16 cellular contexts compared by ENCODE assay signal in genomic region chr17:63832455-63832854, GRCh38. TPM values are rescaled to one million over a fixed set of nuclear protein-coding genes. Genes with fewer than 3 reads are reported as not detected.
DNase-seq lines count a peak whose midpoint lies in the region; ATAC-seq, FAIRE-seq and TF ChIP-seq lines count a peak whose summit lies in the region.
"Had no signal": no experiment of that assay in that cellular context is flagged by ENCODE, and none has a peak within 500 bp of the region (broad histone marks: within the 10 kb centered on the region; RNA-seq: fewer than 3 reads in every experiment).

No MANE protein-coding gene starts in this region.

- H3K4me3 Mint-ChIP-seq in activated naive CD4-positive, alpha-beta T cell treated with anti-CD3 and anti-CD28 coated beads for 36 hours, result no peak overlapping the region
- no peak overlapping the region for H3K4me3 Mint-ChIP-seq in activated CD4-positive, alpha-beta memory T cell treated with anti-CD3 and anti-CD28 coated beads, Interleukin-2, amount 10 ng/mL, durations not matched to agents 7 days and 5 days
- H3K4me3 Mint-ChIP-seq in naive thymus-derived CD8-positive, alpha-beta T cell, result peak overlapping the region in 7 of 10 donors; percentile 16 to 81 (median 68)

- H3K27ac Mint-ChIP-seq in activated naive CD4-positive, alpha-beta T cell treated with anti-CD3 and anti-CD28 coated beads for 36 hours, result peak overlapping the region; percentile 84
- H3K27ac Mint-ChIP-seq in activated CD4-positive, alpha-beta memory T cell treated with anti-CD3 and anti-CD28 coated beads, Interleukin-2, amount 10 ng/mL, durations not matched to agents 7 days and 5 days, result peak overlapping the region; percentile 76
- peak overlapping the region; percentile 33 to 98 (median 86) for H3K27ac Mint-ChIP-seq in naive thymus-derived CD8-positive, alpha-beta T cell

- peaks cover 53% of the 10 kb centered on the region for H3K36me3 Mint-ChIP-seq in activated naive CD4-positive, alpha-beta T cell treated with anti-CD3 and anti-CD28 coated beads for 36 hours (ENCODE audit: low read depth)
- peaks cover 94% of the 10 kb centered on the region for H3K36me3 Mint-ChIP-seq in activated CD4-positive, alpha-beta memory T cell treated with anti-CD3 and anti-CD28 coated beads, Interleukin-2, amount 10 ng/mL, durations not matched to agents 7 days and 5 days (ENCODE audit: low read depth)
- peaks cover 0 to 80% (median 25%) of the 10 kb centered on the region in 3 donors for H3K36me3 Mint-ChIP-seq in naive thymus-derived CD8-positive, alpha-beta T cell

- peaks cover 59% of the 10 kb centered on the region for H3K4me1 Mint-ChIP-seq in activated naive CD4-positive, alpha-beta T cell treated with anti-CD3 and anti-CD28 coated beads for 36 hours (ENCODE audit: low read depth)
- peaks cover 60% of the 10 kb centered on the region for H3K4me1 Mint-ChIP-seq in activated CD4-positive, alpha-beta memory T cell treated with anti-CD3 and anti-CD28 coated beads, Interleukin-2, amount 10 ng/mL, durations not matched to agents 7 days and 5 days
- peaks cover 35 to 81% (median 75%) of the 10 kb centered on the region in 4 donors for H3K4me1 Mint-ChIP-seq in naive thymus-derived CD8-positive, alpha-beta T cell

- no peak for DNase-seq in activated naive CD4-positive, alpha-beta T cell treated with anti-CD3 and anti-CD28 coated beads for 36 hours
- no peak for DNase-seq in activated naive CD4-positive, alpha-beta T cell treated with Interleukin-2 at 50 U/mL for 16 hours
- DNase-seq in GM12892 (ENCODE audit: insufficient read length) (no peak), RCC 7860 (ENCODE audit: low spot score) (no peak)
- no peak for DNase-seq in activated CD4-positive, alpha-beta memory T cell treated with anti-CD3 and anti-CD28 coated beads, Interleukin-2, amount 10 ng/mL, durations not matched to agents 7 days and 5 days
- no peak for DNase-seq in naive thymus-derived CD8-positive, alpha-beta T cell
- DNase-seq in activated effector memory CD4-positive, alpha-beta T cell treated with anti-CD3 and anti-CD28 coated beads, Interleukin-2, amount 50 U/mL, for 16 hours, result no peak
- DNase-seq: islet precursor cell, mucosa of descending colon, NCI-H1105 treated with DMSO at 0.1 percent for 48 hours, Peyer's patch, trophoblast cell had no signal

- no peaks in the 10 kb centered on the region for H3K9me3 Mint-ChIP-seq in activated naive CD4-positive, alpha-beta T cell treated with anti-CD3 and anti-CD28 coated beads for 36 hours
- no peaks in the 10 kb centered on the region for H3K9me3 Mint-ChIP-seq in activated CD4-positive, alpha-beta memory T cell treated with anti-CD3 and anti-CD28 coated beads, Interleukin-2, amount 10 ng/mL, durations not matched to agents 7 days and 5 days
- H3K9me3 Mint-ChIP-seq in naive thymus-derived CD8-positive, alpha-beta T cell, result no peaks in the 10 kb centered on the region

- H3K27me3 Mint-ChIP-seq in activated naive CD4-positive, alpha-beta T cell treated with anti-CD3 and anti-CD28 coated beads for 36 hours (ENCODE audit: low read depth), result no peaks in the 10 kb centered on the region
- no peaks in the 10 kb centered on the region for H3K27me3 Mint-ChIP-seq in activated CD4-positive, alpha-beta memory T cell treated with anti-CD3 and anti-CD28 coated beads, Interleukin-2, amount 10 ng/mL, durations not matched to agents 7 days and 5 days
- no peaks in the 10 kb centered on the region for H3K27me3 Mint-ChIP-seq in naive thymus-derived CD8-positive, alpha-beta T cell

- no peak for ATAC-seq in naive thymus-derived CD8-positive, alpha-beta T cell
- no peak for ATAC-seq in HG02870 (IDR thresholded peaks at IDR 0.05; ENCODE audit: unreplicated experiment)
- ATAC-seq: mucosa of descending colon had no signal

- POLR2A ChIA-PET in activated CD4-positive, alpha-beta memory T cell treated with anti-CD3 and anti-CD28 coated beads, Interleukin-2, amount 10 ng/mL, durations not matched to agents 7 days and 5 days (lab: Charles Lee), result interaction anchor here (0.7 to 10.2 kb wide), 7 partner anchors 8 to 82 kb away, joined by 3 to 194 read pairs (median 4); partner anchors contain the start of genes CCDC47, DDX42 and SMARCD2
- POLR2A ChIA-PET in naive thymus-derived CD8-positive, alpha-beta T cell (lab: Charles Lee), result interaction anchor here (1.0 to 10.4 kb wide), 3 partner anchors 7 to 135 kb away, joined by 3 to 177 read pairs (median 146); partner anchors contain the start of genes LIMD2 and SMARCD2

- no peak for FAIRE-seq in GM12892 (lab: Jason Lieb, UNC)
- FAIRE-seq in RCC 7860 (lab: Jason Lieb, UNC), result no peak

- intact Hi-C loops in activated naive CD4-positive, alpha-beta T cell treated with anti-CD3 and anti-CD28 coated beads for 36 hours (cut with micrococcal nuclease), result no loop called here

- 0 out of 2 replicates have a peak, but pooled peaks have one; percentile 12 for TF ChIP-seq POLR2A in GM12892 (IDR thresholded peaks at IDR 0.05; ENCODE audit: low read depth, low read length)

- CTCF ChIA-PET in activated naive CD4-positive, alpha-beta T cell treated with anti-CD3 and anti-CD28 coated beads for 36 hours (lab: Charles Lee), result interaction anchor here (1.9 kb wide), 1 partner anchor 9 kb away, joined by 5 read pairs; no protein-coding TSS in a partner anchor
- CTCF ChIA-PET in activated CD4-positive, alpha-beta memory T cell treated with anti-CD3 and anti-CD28 coated beads, Interleukin-2, amount 10 ng/mL, durations not matched to agents 7 days and 5 days (lab: Charles Lee), result interaction anchor here (1.1 to 5.0 kb wide), 2 partner anchors 8 to 33 kb away, joined by 3 to 28 read pairs; partner anchors contain the start of gene SMARCD2

RNA-seq across cellular contexts. Expression of gene FTSJ3, which starts 5.0 kb away (rescaled TPM):
- total RNA-seq in activated naive CD4-positive, alpha-beta T cell treated with anti-CD3 and anti-CD28 coated beads for 36 hours, result 10 to 100 TPM; 25.3 to 26.2 TPM
- 27.1 TPM for polyA plus RNA-seq in GM12892 (2012; ENCODE audit: missing spikeins)
- 10 to 100 TPM; 38.9 to 43.8 TPM for total RNA-seq in activated CD4-positive, alpha-beta memory T cell treated with anti-CD3 and anti-CD28 coated beads, Interleukin-2, amount 10 ng/mL, durations not matched to agents 7 days and 5 days
- 10 to 100 TPM; 71.9 to 75.7 TPM for total RNA-seq in naive thymus-derived CD8-positive, alpha-beta T cell
- polyA plus RNA-seq in naive thymus-derived CD8-positive, alpha-beta T cell, result 10 to 100 TPM; 16.8 to 43.1 (median 24.0) TPM

RNA-seq across cellular contexts. Expression of gene PSMC5, which starts 5.2 kb away (rescaled TPM):
- total RNA-seq in activated naive CD4-positive, alpha-beta T cell treated with anti-CD3 and anti-CD28 coated beads for 36 hours, result 100 to 1,000 TPM; 144 to 154 TPM
- 119 TPM for polyA plus RNA-seq in GM12892 (2012; ENCODE audit: missing spikeins)
- total RNA-seq in activated CD4-positive, alpha-beta memory T cell treated with anti-CD3 and anti-CD28 coated beads, Interleukin-2, amount 10 ng/mL, durations not matched to agents 7 days and 5 days, result 100 to 1,000 TPM; 152 to 162 TPM
- total RNA-seq in naive thymus-derived CD8-positive, alpha-beta T cell, result 100 to 1,000 TPM; 139 to 143 TPM
- polyA plus RNA-seq in naive thymus-derived CD8-positive, alpha-beta T cell, result 100 to 1,000 TPM; 173 to 214 (median 191) TPM

RNA-seq across cellular contexts. Expression of gene SMARCD2, which starts 10.0 kb away (rescaled TPM):
- total RNA-seq in activated naive CD4-positive, alpha-beta T cell treated with anti-CD3 and anti-CD28 coated beads for 36 hours, result 100 to 1,000 TPM in 1 of 2 experiments, 10 to 100 TPM in 1; 98.5 to 107 TPM
- polyA plus RNA-seq in GM12892 (2012; ENCODE audit: missing spikeins), result 47.5 TPM
- total RNA-seq in activated CD4-positive, alpha-beta memory T cell treated with anti-CD3 and anti-CD28 coated beads, Interleukin-2, amount 10 ng/mL, durations not matched to agents 7 days and 5 days, result 100 to 1,000 TPM; 150 to 152 TPM
- total RNA-seq in naive thymus-derived CD8-positive, alpha-beta T cell, result 100 to 1,000 TPM; 105 to 110 TPM
- polyA plus RNA-seq in naive thymus-derived CD8-positive, alpha-beta T cell, result 100 to 1,000 TPM in 1 of 3 donors, 10 to 100 TPM in 2; 65.9 to 112 (median 91.5) TPM

RNA-seq across cellular contexts. Expression of gene CSH2, which starts 41.0 kb away (rescaled TPM):
- not detected for total RNA-seq in activated naive CD4-positive, alpha-beta T cell treated with anti-CD3 and anti-CD28 coated beads for 36 hours
- polyA plus RNA-seq in GM12892 (2012; ENCODE audit: missing spikeins), result not detected
- not detected for total RNA-seq in activated CD4-positive, alpha-beta memory T cell treated with anti-CD3 and anti-CD28 coated beads, Interleukin-2, amount 10 ng/mL, durations not matched to agents 7 days and 5 days
- total RNA-seq in naive thymus-derived CD8-positive, alpha-beta T cell, result not detected
- not detected for polyA plus RNA-seq in naive thymus-derived CD8-positive, alpha-beta T cell
- total RNA-seq: mucosa of descending colon; Peyer's patch; posterior vena cava; T-helper 2 cell treated with Interferon-gamma antibody and Interleukin-4, amounts not matched to agents 100 ng/mL and 5 ng/mL, for 36 hours had no signal
- polyA plus RNA-seq: adipose tissue had no signal

RNA-seq across cellular contexts. Expression of gene GH2, which starts 49.3 kb away (rescaled TPM):
- total RNA-seq in activated naive CD4-positive, alpha-beta T cell treated with anti-CD3 and anti-CD28 coated beads for 36 hours, result not detected
- not detected for polyA plus RNA-seq in GM12892 (2012; ENCODE audit: missing spikeins)
- total RNA-seq in activated CD4-positive, alpha-beta memory T cell treated with anti-CD3 and anti-CD28 coated beads, Interleukin-2, amount 10 ng/mL, durations not matched to agents 7 days and 5 days, result not detected
- total RNA-seq in naive thymus-derived CD8-positive, alpha-beta T cell, result not detected
- not detected for polyA plus RNA-seq in naive thymus-derived CD8-positive, alpha-beta T cell
- total RNA-seq: mucosa of descending colon; Peyer's patch; posterior vena cava; T-helper 2 cell treated with Interferon-gamma antibody and Interleukin-4, amounts not matched to agents 100 ng/mL and 5 ng/mL, for 36 hours had no signal
- polyA plus RNA-seq: adipose tissue had no signal

Comparison
In these comparisons a context has a peak if more than half of its experiments do, and no peak if none do; other contexts are left out.
1. H3K4me3 Mint-ChIP-seq: peak in naive thymus-derived CD8-positive, alpha-beta T cell (7 of 10); none in activated naive CD4-positive, alpha-beta T cell treated with anti-CD3 and anti-CD28 coated beads for 36 hours (single experiment) and activated CD4-positive, alpha-beta memory T cell treated with anti-CD3 and anti-CD28 coated beads, Interleukin-2, amount 10 ng/mL, durations not matched to agents 7 days and 5 days (single experiment).
2. Peak in every context shown above with its lines, with median percentiles within 50 percentile points of each other: H3K27ac Mint-ChIP-seq.